In the genomic region with DNA sequence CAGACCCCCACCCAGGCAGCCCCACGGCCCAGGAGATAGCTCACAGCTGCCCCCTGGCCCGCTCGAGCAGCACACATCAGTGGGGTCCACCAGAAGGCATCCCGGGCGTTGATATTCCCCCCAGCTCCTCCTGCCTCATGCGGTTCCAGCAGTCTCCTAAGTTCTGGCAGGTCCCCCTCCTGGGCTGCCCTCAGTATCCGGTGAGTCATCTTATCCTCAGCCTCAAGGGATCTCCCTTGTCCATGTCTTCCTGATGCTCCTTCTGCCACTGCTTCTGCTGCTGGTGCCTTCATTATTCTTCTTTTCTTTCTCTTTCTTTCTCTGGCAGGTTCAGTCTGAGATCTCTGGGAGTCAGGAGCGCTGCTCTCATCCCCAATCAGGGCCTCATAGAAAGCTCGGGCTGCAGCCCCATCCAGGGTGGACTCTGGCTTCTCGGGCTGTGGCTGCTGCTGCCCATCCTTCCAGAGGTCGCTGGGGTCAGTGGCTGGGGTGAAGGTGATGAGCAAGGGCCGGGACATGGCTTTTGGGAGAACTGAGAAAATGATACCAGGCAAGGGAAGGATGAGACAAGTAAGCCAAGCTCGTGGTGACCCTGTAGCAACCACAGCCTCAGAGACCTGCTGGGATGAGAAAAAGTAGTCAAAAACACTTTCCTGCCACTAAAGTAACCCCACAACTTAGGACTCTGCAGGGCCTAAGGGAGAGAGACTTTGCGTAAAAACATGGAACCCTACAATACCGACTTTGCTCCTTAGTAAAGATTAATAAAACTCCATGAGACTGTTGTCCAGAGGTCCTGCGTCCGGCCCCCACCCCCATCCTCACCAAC, we compare ENCODE assay signal across 8 cellular contexts. TPM values are rescaled to one million over a fixed set of nuclear protein-coding genes. Genes with fewer than 3 reads are reported as not detected.
DNase-seq lines count a peak whose midpoint lies in the region; ATAC-seq, FAIRE-seq and TF ChIP-seq lines count a peak whose summit lies in the region.

No MANE protein-coding gene starts in this region.

- H3K4me3 Mint-ChIP-seq in GM23338 (peak overlapping the region; percentile 93), T-helper 17 cell (peak overlapping the region; percentile 97)

- no peak for TF ChIP-seq EP300 in A549 (IDR thresholded peaks at IDR 0.05)
- TF ChIP-seq EP300 in esophagus muscularis mucosa (IDR thresholded peaks at IDR 0.05): no peak

- peak overlapping the region; percentile 90 to 97 for H3K27ac ChIP-seq in A549
- peak overlapping the region; percentile 94 for H3K27ac ChIP-seq in GM23338 (ENCODE audit: low read depth)
- H3K27ac ChIP-seq in esophagus muscularis mucosa (replicated peaks in 1 of 4): peak overlapping the region; percentile 95 to 99 (median 98)
- peak overlapping the region; percentile 91 for H3K27ac ChIP-seq in osteoblast (ENCODE audit: low read depth, low read length)

- no peaks in the 10 kb centered on the region for H3K9me2 ChIP-seq in GM23338 (ENCODE audit: insufficient read depth)

- intact Hi-C loops in esophagus muscularis mucosa (cut with DNase I): no loop called here

- CTCF ChIA-PET in A549 (lab: Yijun Ruan, JAX): interaction anchor here (0.7 to 1.9 kb wide), 5 partner anchors 11 to 200 kb away, joined by 3 to 12 read pairs (median 4); partner anchors contain the start of genes BAG6 and LY6G5C

- DNase-seq in A549 (ENCODE audit: low read depth in 1 of 2, low spot score in 1 of 2): no peak
- no peak for DNase-seq in GM23338 (ENCODE audit: low spot score)
- no peak for DNase-seq in T-helper 17 cell
- DNase-seq in esophagus muscularis mucosa (ENCODE audit: extremely low spot score): no peak
- peak; percentile 93 for DNase-seq in osteoblast (ENCODE audit: insufficient read length, low spot score, missing footprints)
- DNase-seq in GM13977 (ENCODE audit: low spot score): no peak
- DNase-seq in SKM-1 (lab: John Stamatoyannopoulos, UW; ENCODE audit: unreplicated experiment): no peak

- H3K4me2 ChIP-seq in A549: peak overlapping the region; percentile 94
- peak overlapping the region; percentile 89 for H3K4me2 ChIP-seq in GM23338
- H3K4me2 ChIP-seq in osteoblast (ENCODE audit: insufficient read depth, low read length): peak overlapping the region; percentile 99

- TF ChIP-seq CTCF in A549 (IDR thresholded peaks at IDR 0.05): no peak
- peak in 1 of 2 experiments; percentile 8; a peak in 1 of 4 replicates for TF ChIP-seq CTCF in GM23338 (conservative IDR thresholded peaks at IDR 0.05; ENCODE audit: low read depth in 2 of 2)
- no peak for TF ChIP-seq CTCF in esophagus muscularis mucosa (IDR thresholded peaks at IDR 0.05)
- TF ChIP-seq CTCF in osteoblast (IDR thresholded peaks at IDR 0.05; ENCODE audit: extremely low read depth, low read depth, low read length): no peak
- no peak for TF ChIP-seq CTCF in GM13977 (IDR thresholded peaks at IDR 0.05; ENCODE audit: extremely low read depth, insufficient read depth, missing control alignments)

- peaks cover 30% of the 10 kb centered on the region for H3K4me1 ChIP-seq in A549
- H3K4me1 ChIP-seq in GM23338 (ENCODE audit: insufficient read depth): peaks cover 26% of the 10 kb centered on the region
- peaks cover 59 to 79% (median 70%) of the 10 kb centered on the region in 4 donors for H3K4me1 ChIP-seq in esophagus muscularis mucosa
- H3K4me1 ChIP-seq in osteoblast (ENCODE audit: insufficient read depth, low read length): peaks cover 43% of the 10 kb centered on the region

- H3K4me3 ChIP-seq in A549: peak overlapping the region; percentile 83
- H3K4me3 ChIP-seq in GM23338: peak overlapping the region; percentile 97
- H3K4me3 ChIP-seq in esophagus muscularis mucosa: peak overlapping the region; percentile 66 to 93 (median 78)
- H3K4me3 ChIP-seq in osteoblast (ENCODE audit: insufficient read depth, low read length): peak overlapping the region; percentile 84

- H3K9me3 ChIP-seq in A549 (no peaks in the 10 kb centered on the region), T-helper 17 cell (ENCODE audit: control insufficient read depth, low read length, poor library complexity, severe bottlenecking) (no peaks in the 10 kb centered on the region), esophagus muscularis mucosa (no peaks in the 10 kb centered on the region), osteoblast (ENCODE audit: low read depth, low read length) (no peaks in the 10 kb centered on the region)

- no peak for FAIRE-seq in A549 (lab: Jason Lieb, UNC)

- ATAC-seq in A549 (no peak), GM23338 (no peak), T-helper 17 cell (no peak), GM18907 (IDR thresholded peaks at IDR 0.05; ENCODE audit: unreplicated experiment) (no peak)

- H3K27me3 Mint-ChIP-seq in GM23338 (ENCODE audit: insufficient read depth, low read depth, poor library complexity) (peaks cover 23% of the 10 kb centered on the region), T-helper 17 cell (no peaks in the 10 kb centered on the region)

- peaks cover 12% of the 10 kb centered on the region for H4K20me1 ChIP-seq in GM23338 (replicated peaks; ENCODE audit: insufficient read depth)
- H4K20me1 ChIP-seq in osteoblast (ENCODE audit: insufficient read depth, low read length): peaks cover 19% of the 10 kb centered on the region

- in situ Hi-C loops in GM13977 (cut with MboI; ENCODE audit: low pct_unique_long_range_greater_than_20kb, low sequenced_read_pairs, unreplicated experiment): no loop called here

- 46% methylated on average over 11 of the region's 17 CpGs for WGBS in A549 (ENCODE audit: missing lambda C conversion rate)
- 15% methylated on average over 16 of the region's 17 CpGs for WGBS in esophagus muscularis mucosa

- TF ChIP-seq RAD21 in A549 (conservative IDR thresholded peaks at IDR 0.05 in 1 of 2, IDR thresholded peaks at IDR 0.05 in 1 of 2): no peak

- H3F3A ChIP-seq in GM23338 (replicated peaks; ENCODE audit: low read depth): peaks cover 21% of the 10 kb centered on the region; the same call in 1 of the 2 replicates

- H3K27ac Mint-ChIP-seq in GM23338: peak overlapping the region; percentile 98
- H3K27ac Mint-ChIP-seq in T-helper 17 cell: peak overlapping the region; percentile 97

- POLR2A ChIA-PET in A549 (lab: Yijun Ruan, JAX): interaction anchor here (0.6 to 2.5 kb wide), 5 partner anchors 12 to 231 kb away, joined by 4 to 14 read pairs (median 7); partner anchors contain the start of genes BAG6, HSPA1A, HSPA1B and HSPA1L

- H3K36me3 Mint-ChIP-seq in GM23338 (ENCODE audit: low read depth) (peaks cover 69% of the 10 kb centered on the region), T-helper 17 cell (ENCODE audit: low read depth) (peaks cover 9% of the 10 kb centered on the region)

- TF ChIP-seq POLR2A in A549 (IDR thresholded peaks at IDR 0.05; ENCODE audit: low read length): no peak
- no peak for TF ChIP-seq POLR2A in esophagus muscularis mucosa (IDR thresholded peaks at IDR 0.05; ENCODE audit: low read depth)

- H3K79me2 ChIP-seq in GM23338 (replicated peaks; ENCODE audit: insufficient read depth) (peaks cover 56% of the 10 kb centered on the region), osteoblast (ENCODE audit: insufficient read depth, low read length) (peaks cover 64% of the 10 kb centered on the region)

- H3K27me3 ChIP-seq in GM23338 (ENCODE audit: insufficient read depth): no peaks in the 10 kb centered on the region
- no peaks in the 10 kb centered on the region for H3K27me3 ChIP-seq in esophagus muscularis mucosa
- no peaks in the 10 kb centered on the region for H3K27me3 ChIP-seq in osteoblast (ENCODE audit: insufficient read depth, low read length)

- H3K4me1 Mint-ChIP-seq in GM23338: peaks cover 43% of the 10 kb centered on the region
- peaks cover 53% of the 10 kb centered on the region for H3K4me1 Mint-ChIP-seq in T-helper 17 cell

- H2AFZ ChIP-seq in GM23338 (no peak overlapping the region), osteoblast (ENCODE audit: low read length) (peak overlapping the region; percentile 92)

- no peaks in the 10 kb centered on the region; the same call in 2 of the 3 replicates for H3K9me3 Mint-ChIP-seq in GM23338

- H3K36me3 ChIP-seq in GM23338 (ENCODE audit: insufficient read depth) (peaks cover 34% of the 10 kb centered on the region), esophagus muscularis mucosa (peaks cover 16 to 41% (median 38%) of the 10 kb centered on the region in 4 donors), osteoblast (ENCODE audit: insufficient read depth, low read length) (peaks cover 31% of the 10 kb centered on the region)

RNA-seq across cellular contexts. Expression of gene GPANK1, which starts 0.6 kb away (rescaled TPM):
- polyA plus RNA-seq in A549 (2011; rRNA removed) (10.0 and 11.0 TPM in 2 replicates), A549 (2017; fragmentation: RNase III; extraction: RNeasy Plus Mini Kit Qiagen cat#74134 plus additional on column Dnase treatment) (9.7 to 11.7 TPM (median 11.0 TPM) in 3 replicates), GM23338 (2016; fragmentation: Nextera tagmentation; extraction: Ambion mirVana) (49.2 and 54.0 TPM in 2 replicates)
- polyA plus RNA-seq in A549 (2012; cell fraction: cytosol; rRNA removed): 7.2 TPM in 2 replicates
- 7.1 and 7.4 TPM in 2 replicates for polyA plus RNA-seq in A549 (2012; cell fraction: nucleus; rRNA removed)
- 4.6 and 5.8 TPM in 2 replicates for polyA minus RNA-seq in A549 (2011; rRNA and poly(A)+ RNA removed)
- total RNA-seq in GM23338 (2014; rRNA removed; shearing (Covaris generic)): 24.6 and 27.1 TPM in 2 replicates
- total RNA-seq in T-helper 17 cell (10 to 100 TPM in 1 of 2 donors, 1 to 10 TPM in 1; 9.2 to 11.9 TPM), esophagus muscularis mucosa (10 to 100 TPM; 15.8 to 21.0 (median 19.4) TPM), osteoblast (22.1 and 23.9 TPM in 2 replicates)

RNA-seq across cellular contexts. Expression of gene CSNK2B, which starts 1.7 kb away (rescaled TPM):
- polyA plus RNA-seq in A549 (2011; rRNA removed) (41.8 and 61.0 TPM in 2 replicates), A549 (2017; fragmentation: RNase III; extraction: RNeasy Plus Mini Kit Qiagen cat#74134 plus additional on column Dnase treatment) (134 to 141 TPM (median 141 TPM) in 3 replicates), GM23338 (2016; fragmentation: Nextera tagmentation; extraction: Ambion mirVana) (271 and 282 TPM in 2 replicates)
- 59.0 and 63.8 TPM in 2 replicates for polyA plus RNA-seq in A549 (2012; cell fraction: cytosol; rRNA removed)
- polyA plus RNA-seq in A549 (2012; cell fraction: nucleus; rRNA removed): 65.7 and 98.3 TPM in 2 replicates
- polyA minus RNA-seq in A549 (2011; rRNA and poly(A)+ RNA removed): 84.6 and 91.4 TPM in 2 replicates
- 210 and 260 TPM in 2 replicates for total RNA-seq in GM23338 (2014; rRNA removed; shearing (Covaris generic))
- total RNA-seq in T-helper 17 cell (100 to 1,000 TPM; 104 to 107 TPM), esophagus muscularis mucosa (100 to 1,000 TPM; 132 to 188 (median 153) TPM), osteoblast (124 and 150 TPM in 2 replicates)

RNA-seq across cellular contexts. Expression of gene C6orf47, which starts 3.6 kb away (rescaled TPM):
- 6.0 and 6.1 TPM in 2 replicates for polyA plus RNA-seq in A549 (2011; rRNA removed)
- 5.8 and 6.9 TPM in 2 replicates for polyA plus RNA-seq in A549 (2012; cell fraction: cytosol; rRNA removed)
- polyA plus RNA-seq in A549 (2012; cell fraction: nucleus; rRNA removed): 4.4 and 5.4 TPM in 2 replicates
- 10.7 to 13.6 TPM (median 11.9 TPM) in 3 replicates for polyA plus RNA-seq in A549 (2017; fragmentation: RNase III; extraction: RNeasy Plus Mini Kit Qiagen cat#74134 plus additional on column Dnase treatment)
- polyA minus RNA-seq in A549 (2011; rRNA and poly(A)+ RNA removed): 5.3 and 6.7 TPM in 2 replicates
- total RNA-seq in GM23338 (2014; rRNA removed; shearing (Covaris generic)): 12.8 and 15.0 TPM in 2 replicates
- polyA plus RNA-seq in GM23338 (2016; fragmentation: Nextera tagmentation; extraction: Ambion mirVana): 9.4 TPM in 2 replicates
- 10 to 100 TPM; 13.3 to 16.9 TPM for total RNA-seq in T-helper 17 cell
- total RNA-seq in esophagus muscularis mucosa: 10 to 100 TPM; 24.5 to 39.6 (median 34.0) TPM
- total RNA-seq in osteoblast: 21.2 and 21.7 TPM in 2 replicates

RNA-seq across cellular contexts. Expression of gene LY6G5B, which starts 5.6 kb away (rescaled TPM):
- polyA plus RNA-seq in A549 (2011; rRNA removed): 5.9 and 6.7 TPM in 2 replicates
- polyA plus RNA-seq in A549 (2012; cell fraction: cytosol; rRNA removed): 2.6 and 3.0 TPM in 2 replicates
- polyA plus RNA-seq in A549 (2012; cell fraction: nucleus; rRNA removed): 35.0 and 49.2 TPM in 2 replicates
- 9.0 to 12.3 TPM (median 9.9 TPM) in 3 replicates for polyA plus RNA-seq in A549 (2017; fragmentation: RNase III; extraction: RNeasy Plus Mini Kit Qiagen cat#74134 plus additional on column Dnase treatment)
- polyA minus RNA-seq in A549 (2011; rRNA and poly(A)+ RNA removed): 3.3 and 3.5 TPM in 2 replicates
- total RNA-seq in GM23338 (2014; rRNA removed; shearing (Covaris generic)): 3.8 and 7.9 TPM in 2 replicates
- 8.4 and 8.5 TPM in 2 replicates for polyA plus RNA-seq in GM23338 (2016; fragmentation: Nextera tagmentation; extraction: Ambion mirVana)
- total RNA-seq in T-helper 17 cell: 10 to 100 TPM; 27.6 to 32.7 TPM
- total RNA-seq in esophagus muscularis mucosa: 1 to 10 TPM; 2.9 to 4.0 (median 3.2) TPM
- 4.1 and 5.4 TPM in 2 replicates for total RNA-seq in osteoblast

RNA-seq across cellular contexts. Expression of gene APOM, which starts 8.5 kb away (rescaled TPM):
- 2.6 and 4.1 TPM in 2 replicates for polyA plus RNA-seq in A549 (2011; rRNA removed)
- 3.2 and 3.4 TPM in 2 replicates for polyA plus RNA-seq in A549 (2012; cell fraction: cytosol; rRNA removed)
- 2.7 and 3.4 TPM in 2 replicates for polyA plus RNA-seq in A549 (2012; cell fraction: nucleus; rRNA removed)
- polyA plus RNA-seq in A549 (2017; fragmentation: RNase III; extraction: RNeasy Plus Mini Kit Qiagen cat#74134 plus additional on column Dnase treatment): 1.5 to 2.1 TPM (median 1.9 TPM) in 3 replicates
- polyA minus RNA-seq in A549 (2011; rRNA and poly(A)+ RNA removed): 1.7 and 5.0 TPM in 2 replicates
- total RNA-seq in GM23338 (2014; rRNA removed; shearing (Covaris generic)): 1.2 and 4.2 TPM in 2 replicates
- polyA plus RNA-seq in GM23338 (2016; fragmentation: Nextera tagmentation; extraction: Ambion mirVana): 10.0 and 10.7 TPM in 2 replicates
- total RNA-seq in T-helper 17 cell: 1 to 10 TPM; 2.9 to 4.0 TPM
- total RNA-seq in esophagus muscularis mucosa: 1 to 10 TPM; 1.5 to 3.3 (median 2.0) TPM
- total RNA-seq in osteoblast: 1.1 and 1.2 TPM in 2 replicates
